In the genomic region with DNA sequence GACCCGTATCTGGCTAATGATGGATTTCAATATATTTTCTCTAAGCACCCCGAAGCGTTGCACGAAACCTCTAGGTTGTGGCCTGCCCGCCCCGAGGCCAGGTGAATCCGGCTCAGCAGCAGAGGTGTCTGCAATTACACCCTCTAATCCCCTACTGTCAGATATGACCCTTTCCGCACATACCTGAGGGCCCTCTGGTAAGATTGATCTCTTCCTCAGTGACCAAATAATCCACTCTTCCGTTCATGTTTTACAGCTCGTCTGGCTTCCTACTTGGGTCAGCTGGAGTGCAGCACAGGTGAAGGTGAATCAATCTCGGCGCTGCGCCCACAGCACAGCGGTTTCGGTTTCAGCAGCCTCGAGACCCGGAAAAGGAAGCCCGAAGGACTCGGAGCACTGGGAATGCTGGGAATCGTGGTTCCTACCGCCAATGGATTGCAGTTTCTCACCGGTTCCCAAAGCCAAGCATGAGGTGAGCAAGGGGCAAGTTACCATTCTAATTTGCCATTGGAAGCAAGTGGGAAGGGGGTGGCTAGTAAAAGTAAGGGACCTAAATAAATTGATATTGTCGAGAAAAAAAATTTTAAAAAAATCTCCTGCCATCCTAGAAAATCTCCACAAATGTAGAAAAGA, we compare ENCODE assay signal across 8 cellular contexts.
DNase-seq lines count a peak whose midpoint lies in the region; ATAC-seq and FAIRE-seq lines count a peak whose summit lies in the region.

SYNJ2BP (minus strand) TSS at position 374 of the 633 bp plus-strand sequence; CDS start at position 247, 127 bp downstream.

- DNase-seq in NCI-H1092 (lab: John Stamatoyannopoulos, UW) (peak; percentile 72), T-helper 2 cell (peak in 4 of 5 experiments; percentile 21 to 68 (median 23)), astrocyte of the hippocampus (ENCODE audit: low read depth, low spot score) (peak; percentile 86), hippocampal formation (lab: John Stamatoyannopoulos, UW) (peak; percentile 64 to 65), putamen (ENCODE audit: low spot score) (peak; percentile 79), urothelium cell line (ENCODE audit: low spot score) (peak; percentile 97)

- peaks cover 3% of the 10 kb centered on the region for H3K36me3 ChIP-seq in ACC112 (ENCODE audit: insufficient read depth, low read length)

- H3K4me1 ChIP-seq in ACC112 (ENCODE audit: control insufficient read depth, insufficient read depth, low read length, unreplicated experiment): peaks cover 10% of the 10 kb centered on the region

- peak; percentile 99 for FAIRE-seq in urothelium cell line (lab: Jason Lieb, UNC)

- ATAC-seq in GM18909 (IDR thresholded peaks at IDR 0.05; ENCODE audit: poor library complexity, unreplicated experiment): peak; percentile 55

- H3K79me2 ChIP-seq in ACC112 (ENCODE audit: control insufficient read depth, insufficient read depth, low read length, unreplicated experiment): peaks cover 13% of the 10 kb centered on the region

- no peak within 1 kb of the TSS for H3K27ac ChIP-seq in ACC112 (ENCODE audit: low read depth, low read length)

- H2AFZ ChIP-seq in ACC112 (ENCODE audit: low read length, unreplicated experiment): peak within 1 kb of the TSS; percentile 100

- peak within 1 kb of the TSS; percentile 100 for H3K4me3 ChIP-seq in ACC112 (ENCODE audit: low read depth, low read length)

- no peaks in the 10 kb centered on the region for H3K27me3 ChIP-seq in ACC112 (ENCODE audit: insufficient read depth, low read length)

Comparison
In these comparisons a context has a peak if more than half of its experiments do, and no peak if none do; other contexts are left out.
1. DNase-seq: peak in every context shown above with its lines; median percentile 97 in urothelium cell line; 86 in astrocyte of the hippocampus; 79 in putamen; 72 in NCI-H1092; 64 in hippocampal formation; 23 in T-helper 2 cell.